ENCODE assay signal across 8 cellular contexts in genomic region chr7:127678947-127679346, GRCh38. TPM values are rescaled to one million over a fixed set of nuclear protein-coding genes. Genes with fewer than 3 reads are reported as not detected.
DNase-seq lines count a peak whose midpoint lies in the region; ATAC-seq and TF ChIP-seq lines count a peak whose summit lies in the region.
"Had no signal": no experiment of that assay in that cellular context is flagged by ENCODE, and none has a peak within 500 bp of the region (broad histone marks: within the 10 kb centered on the region; RNA-seq: fewer than 3 reads in every experiment).

No MANE protein-coding gene starts in this region.

- no peaks in the 10 kb centered on the region for H3K27me3 Mint-ChIP-seq in type B pancreatic cell

- H2AFZ ChIP-seq in PC-9, result no peak overlapping the region
- H2AFZ ChIP-seq: parathyroid adenoma had no signal

- no TSS peak for BruUV-seq in PC-9 (replicated peaks; lab: Mats Ljungman, UMichigan)

- no peaks in the 10 kb centered on the region for H3K27me3 ChIP-seq in PC-9 (ENCODE audit: insufficient read depth, low read depth)

- peaks cover 5% of the 10 kb centered on the region for H3K9me3 Mint-ChIP-seq in type B pancreatic cell

- peaks cover 44% of the 10 kb centered on the region for H3K36me3 ChIP-seq in PC-9 (ENCODE audit: low read depth)

- H3K4me3 ChIP-seq in PC-9, result no peak overlapping the region

- peaks cover 20% of the 10 kb centered on the region for H3K4me1 Mint-ChIP-seq in type B pancreatic cell (ENCODE audit: unreplicated experiment)

- peaks cover 63% of the 10 kb centered on the region for H4K20me1 ChIP-seq in PC-9 (ENCODE audit: insufficient read depth)

- no peaks in the 10 kb centered on the region for H3K9me2 ChIP-seq in PC-9 (ENCODE audit: insufficient read depth)

- POLR2A ChIA-PET in PC-9 (lab: Charles Lee; ENCODE audit: unreplicated experiment), result no interaction called here

- intact Hi-C loops in PC-9 (cut with micrococcal nuclease; ENCODE audit: unreplicated experiment), result no loop called here

- no peaks in the 10 kb centered on the region; the same call in 1 of the 2 replicates for H3K9me3 ChIP-seq in PC-9 (ENCODE audit: insufficient read depth, low read depth)

- DNase-seq in HT1080 (ENCODE audit: low read depth), result peak; percentile 51
- peak; percentile 69 for DNase-seq in iris pigment epithelial cell (ENCODE audit: low read depth)
- no peak for DNase-seq in PC-9
- no peak for DNase-seq in type B pancreatic cell (ENCODE audit: extremely low spot score, unreplicated experiment)
- DNase-seq in SK-N-DZ (ENCODE audit: low spot score), result no peak

- TF ChIP-seq CTCF in PC-9 (conservative IDR thresholded peaks at IDR 0.05), result no peak
- TF ChIP-seq CTCF in type B pancreatic cell (conservative IDR thresholded peaks at IDR 0.05), result no peak

- peak; percentile 82 for ATAC-seq in GM18870 (IDR thresholded peaks at IDR 0.05; ENCODE audit: unreplicated experiment)
- ATAC-seq in GM21825 (IDR thresholded peaks at IDR 0.05; ENCODE audit: unreplicated experiment), result peak; percentile 92

- no peak overlapping the region for H3K4me3 Mint-ChIP-seq in type B pancreatic cell

- no peak overlapping the region for H3K4me2 ChIP-seq in PC-9

- peaks cover 98% of the 10 kb centered on the region for H3K79me2 ChIP-seq in PC-9 (ENCODE audit: low read depth)

- H3K27ac Mint-ChIP-seq in type B pancreatic cell, result no peak overlapping the region

- no peaks in the 10 kb centered on the region for H3K4me1 ChIP-seq in PC-9 (replicated peaks; ENCODE audit: insufficient read depth)
- H3K4me1 ChIP-seq: parathyroid adenoma had no signal

- peaks cover 18% of the 10 kb centered on the region; the same call in 1 of the 2 replicates for H3F3A ChIP-seq in PC-9 (ENCODE audit: insufficient read depth, low read depth)

- peaks cover 59% of the 10 kb centered on the region for H3K36me3 Mint-ChIP-seq in type B pancreatic cell

- CTCF ChIA-PET in PC-9 (lab: Charles Lee), result no interaction called here

- no peak overlapping the region for H3K27ac ChIP-seq in PC-9
- H3K27ac ChIP-seq: parathyroid adenoma had no signal

RNA-seq across cellular contexts. Expression of gene SND1, which starts 27.0 kb away (rescaled TPM):
- total RNA-seq in HT1080 (2014; rRNA removed; shearing (Covaris generic)), result 145 TPM in 2 replicates
- 110 and 122 TPM in 2 replicates for polyA plus RNA-seq in HT1080 (2015; cell fraction: cytosol; rRNA removed)
- 325 and 348 TPM in 2 replicates for polyA plus RNA-seq in HT1080 (2015; cell fraction: nucleus; rRNA removed)
- total RNA-seq in PC-9 (2021) (219 and 273 TPM in 2 replicates), type B pancreatic cell (ENCODE audit: low replicate concordance) (183 and 199 TPM in 2 replicates)
- 135 and 158 TPM in 2 replicates for polyA plus RNA-seq in SK-N-DZ (2014; cell fraction: cytosol; rRNA removed)
- polyA plus RNA-seq in SK-N-DZ (2014; cell fraction: nucleus; rRNA removed), result 58.1 and 62.4 TPM in 2 replicates

Comparison
In these comparisons a context has a peak if more than half of its experiments do, and no peak if none do; other contexts are left out.
1. DNase-seq: peak in HT1080 (single experiment) and iris pigment epithelial cell (single experiment); none in PC-9 (0 of 2), type B pancreatic cell (single experiment) and SK-N-DZ (single experiment).